Comparison of ENCODE assay signal across 19 cellular contexts in genomic region chr10:119642556-119643111, GRCh38. TPM values are rescaled to one million over a fixed set of nuclear protein-coding genes. Genes with fewer than 3 reads are reported as not detected.
DNase-seq lines count a peak whose midpoint lies in the region; ATAC-seq and TF ChIP-seq lines count a peak whose summit lies in the region.
"Had no signal": no experiment of that assay in that cellular context is flagged by ENCODE, and none has a peak within 500 bp of the region (broad histone marks: within the 10 kb centered on the region; RNA-seq: fewer than 3 reads in every experiment).

No MANE protein-coding gene starts in this region.

- H3K79me2 ChIP-seq in hepatocyte: no peaks in the 10 kb centered on the region

- ATAC-seq in activated CD4-positive, alpha-beta T cell treated with anti-CD3 and anti-CD28 coated beads for 36 hours: peak; percentile 77
- ATAC-seq in activated CD8-positive, alpha-beta T cell treated with anti-CD3 and anti-CD28 coated beads, Interleukin-2, amount 10 ng/mL, durations not matched to agents 7 days and 5 days: peak; percentile 80
- ATAC-seq in mucosa of descending colon: peak; percentile 34
- ATAC-seq: Panc1 had no signal

- no peaks in the 10 kb centered on the region for H3K27me3 ChIP-seq in CD4-positive, alpha-beta memory T cell (ENCODE audit: insufficient read depth, low read length)
- H3K27me3 ChIP-seq in hepatocyte (no peaks in the 10 kb centered on the region), prostate gland (replicated peaks; ENCODE audit: insufficient read depth) (no peaks in the 10 kb centered on the region)
- H3K27me3 ChIP-seq: adrenal gland, breast epithelium, transverse colon had no signal

- H3K9me3 ChIP-seq in CD4-positive, alpha-beta memory T cell (ENCODE audit: control insufficient read depth in 1 of 2, low read length in 2 of 2): no peaks in the 10 kb centered on the region
- H3K9me3 ChIP-seq in mucosa of descending colon (no peaks in the 10 kb centered on the region), hepatocyte (ENCODE audit: low read depth) (no peaks in the 10 kb centered on the region), prostate gland (no peaks in the 10 kb centered on the region)
- H3K9me3 ChIP-seq: adrenal gland had no signal

- no peaks in the 10 kb centered on the region for H3K9me2 ChIP-seq in hepatocyte (replicated peaks; ENCODE audit: insufficient read depth)

- no peak for TF ChIP-seq CTCF in mucosa of descending colon (IDR thresholded peaks at IDR 0.05)
- TF ChIP-seq CTCF in hepatocyte (IDR thresholded peaks at IDR 0.05; ENCODE audit: poor library complexity): no peak
- TF ChIP-seq CTCF in prostate gland (IDR thresholded peaks at IDR 0.05): no peak

- CTCF ChIA-PET in activated CD4-positive, alpha-beta T cell treated with anti-CD3 and anti-CD28 coated beads for 36 hours (lab: Charles Lee): interaction anchor here (0.8 to 1.8 kb wide), 5 partner anchors 11 to 45 kb away, joined by 3 to 4 read pairs (median 3); no protein-coding TSS in a partner anchor
- CTCF ChIA-PET in CD4-positive, alpha-beta memory T cell (lab: Charles Lee; ENCODE audit: partially characterized antibody): interaction anchor here (1.0 to 1.7 kb wide), 7 partner anchors 10 to 83 kb away, joined by 3 to 6 read pairs (median 4); partner anchors contain the start of gene INPP5F
- CTCF ChIA-PET in activated CD8-positive, alpha-beta T cell treated with anti-CD3 and anti-CD28 coated beads, Interleukin-2, amount 10 ng/mL, durations not matched to agents 7 days and 5 days (lab: Charles Lee): interaction anchor here (1.1 to 1.3 kb wide), 2 partner anchors 10 to 11 kb away, joined by 3 to 4 read pairs; no protein-coding TSS in a partner anchor

- H3K4me1 ChIP-seq in CD4-positive, alpha-beta memory T cell (ENCODE audit: insufficient read depth, low read length): peaks cover 29% of the 10 kb centered on the region
- H3K4me1 ChIP-seq in mucosa of descending colon (ENCODE audit: low read depth): no peaks in the 10 kb centered on the region
- H3K4me1 ChIP-seq in hepatocyte (ENCODE audit: insufficient read depth): peaks cover 5% of the 10 kb centered on the region
- no peaks in the 10 kb centered on the region for H3K4me1 ChIP-seq in prostate gland (replicated peaks)
- H3K4me1 ChIP-seq: breast epithelium had no signal

- WGBS in hepatocyte (ENCODE audit: low lambda C conversion rate, missing lambda C conversion rate): 90% methylated on average over 2 of the region's 2 CpGs
- WGBS in prostate gland: 88% methylated on average over 2 of the region's 2 CpGs

- no peak overlapping the region for H3K27ac Mint-ChIP-seq in activated CD4-positive, alpha-beta T cell treated with anti-CD3 and anti-CD28 coated beads for 36 hours
- H3K27ac Mint-ChIP-seq in CD4-positive, alpha-beta memory T cell: peak overlapping the region; percentile 71 to 91 (median 83)
- no peak overlapping the region for H3K27ac Mint-ChIP-seq in activated CD8-positive, alpha-beta T cell treated with anti-CD3 and anti-CD28 coated beads, Interleukin-2, amount 10 ng/mL, durations not matched to agents 7 days and 5 days

- H4K20me1 ChIP-seq in hepatocyte (ENCODE audit: insufficient read depth, poor library complexity, severe bottlenecking): no peaks in the 10 kb centered on the region

- H2AFZ ChIP-seq in hepatocyte: no peak overlapping the region

- peaks cover 2% of the 10 kb centered on the region for H3K9me3 Mint-ChIP-seq in activated CD4-positive, alpha-beta T cell treated with anti-CD3 and anti-CD28 coated beads for 36 hours (ENCODE audit: low read depth)
- peaks cover 0 to 8% (median 1%) of the 10 kb centered on the region in 8 donors for H3K9me3 Mint-ChIP-seq in CD4-positive, alpha-beta memory T cell
- H3K9me3 Mint-ChIP-seq in activated CD8-positive, alpha-beta T cell treated with anti-CD3 and anti-CD28 coated beads, Interleukin-2, amount 10 ng/mL, durations not matched to agents 7 days and 5 days (ENCODE audit: insufficient read depth): no peaks in the 10 kb centered on the region

- intact Hi-C loops in activated CD4-positive, alpha-beta T cell treated with anti-CD3 and anti-CD28 coated beads for 36 hours (cut with DNase I, micrococcal nuclease): no loop called here
- intact Hi-C loops in CD4-positive, alpha-beta memory T cell (cut with micrococcal nuclease): loop anchor here (1.0 kb wide), 1 partner anchor 9 kb away; the partner anchor contains the start of gene BAG3
- intact Hi-C loops in mucosa of descending colon (cut with DNase I, micrococcal nuclease) (no loop called here), prostate gland (cut with DNase I) (no loop called here)

- no peaks in the 10 kb centered on the region for H3K36me3 ChIP-seq in CD4-positive, alpha-beta memory T cell (ENCODE audit: insufficient read depth, low read length)
- H3K36me3 ChIP-seq in mucosa of descending colon (ENCODE audit: low read depth) (no peaks in the 10 kb centered on the region), hepatocyte (replicated peaks; ENCODE audit: insufficient read depth, low read depth) (no peaks in the 10 kb centered on the region), prostate gland (no peaks in the 10 kb centered on the region)
- H3K36me3 ChIP-seq: adrenal gland, breast epithelium, transverse colon had no signal

- no peak overlapping the region for H3K4me3 ChIP-seq in CD4-positive, alpha-beta memory T cell (ENCODE audit: low read length in 2 of 2)
- H3K4me3 ChIP-seq in mucosa of descending colon: no peak overlapping the region
- no peak overlapping the region for H3K4me3 ChIP-seq in hepatocyte
- no peak overlapping the region for H3K4me3 ChIP-seq in prostate gland
- H3K4me3 ChIP-seq: adrenal gland, breast epithelium, coronary artery, transverse colon had no signal

- no peak for TF ChIP-seq POLR2A in prostate gland (IDR thresholded peaks at IDR 0.05)

- H3K4me1 Mint-ChIP-seq in activated CD4-positive, alpha-beta T cell treated with anti-CD3 and anti-CD28 coated beads for 36 hours: peaks cover 20% of the 10 kb centered on the region
- peaks cover 20 to 35% (median 27%) of the 10 kb centered on the region in 4 donors for H3K4me1 Mint-ChIP-seq in CD4-positive, alpha-beta memory T cell
- peaks cover 22% of the 10 kb centered on the region for H3K4me1 Mint-ChIP-seq in activated CD8-positive, alpha-beta T cell treated with anti-CD3 and anti-CD28 coated beads, Interleukin-2, amount 10 ng/mL, durations not matched to agents 7 days and 5 days (ENCODE audit: low read depth)

- H3K27me3 Mint-ChIP-seq in activated CD4-positive, alpha-beta T cell treated with anti-CD3 and anti-CD28 coated beads for 36 hours: no peaks in the 10 kb centered on the region
- peaks cover 0 to 1% of the 10 kb centered on the region in 2 donors for H3K27me3 Mint-ChIP-seq in CD4-positive, alpha-beta memory T cell
- H3K27me3 Mint-ChIP-seq in activated CD8-positive, alpha-beta T cell treated with anti-CD3 and anti-CD28 coated beads, Interleukin-2, amount 10 ng/mL, durations not matched to agents 7 days and 5 days (ENCODE audit: low read depth): peaks cover 4% of the 10 kb centered on the region

- POLR2A ChIA-PET in activated CD4-positive, alpha-beta T cell treated with anti-CD3 and anti-CD28 coated beads for 36 hours (lab: Charles Lee): interaction anchor here (0.6 kb wide), 1 partner anchor 14 kb away, joined by 8 read pairs; no protein-coding TSS in a partner anchor
- POLR2A ChIA-PET in CD4-positive, alpha-beta memory T cell (lab: Charles Lee; ENCODE audit: partially characterized antibody): interaction anchor here (0.6 to 1.8 kb wide), 5 partner anchors 8 to 83 kb away, joined by 3 to 12 read pairs (median 5); partner anchors contain the start of genes BAG3 and INPP5F
- POLR2A ChIA-PET in activated CD8-positive, alpha-beta T cell treated with anti-CD3 and anti-CD28 coated beads, Interleukin-2, amount 10 ng/mL, durations not matched to agents 7 days and 5 days (lab: Charles Lee): interaction anchor here (0.6 to 1.4 kb wide), 3 partner anchors 9 to 463 kb away, joined by 3 read pairs; partner anchors contain the start of gene BAG3

- no peaks in the 10 kb centered on the region for H3K36me3 Mint-ChIP-seq in activated CD4-positive, alpha-beta T cell treated with anti-CD3 and anti-CD28 coated beads for 36 hours (ENCODE audit: low read depth)
- H3K36me3 Mint-ChIP-seq in CD4-positive, alpha-beta memory T cell: no peaks in the 10 kb centered on the region
- no peaks in the 10 kb centered on the region for H3K36me3 Mint-ChIP-seq in activated CD8-positive, alpha-beta T cell treated with anti-CD3 and anti-CD28 coated beads, Interleukin-2, amount 10 ng/mL, durations not matched to agents 7 days and 5 days (ENCODE audit: low read depth)

- no peak overlapping the region for H3K4me2 ChIP-seq in hepatocyte

- H3K27ac ChIP-seq in CD4-positive, alpha-beta memory T cell (ENCODE audit: low read depth, low read length): no peak overlapping the region
- H3K27ac ChIP-seq in hepatocyte (no peak overlapping the region), prostate gland (no peak overlapping the region)
- H3K27ac ChIP-seq: breast epithelium, coronary artery, transverse colon had no signal

- DNase-seq in activated CD4-positive, alpha-beta T cell treated with anti-CD3 and anti-CD28 coated beads for 36 hours: no peak
- DNase-seq in activated CD4-positive, alpha-beta T cell treated with anti-CD3 and anti-CD28 coated beads, Interleukin-2, amount 50 U/mL, for 4 hours: no peak
- DNase-seq in CD4-positive, alpha-beta memory T cell: peak; percentile 63 to 76 (median 67)
- no peak for DNase-seq in activated CD8-positive, alpha-beta T cell treated with anti-CD3 and anti-CD28 coated beads, Interleukin-2, amount 10 ng/mL, durations not matched to agents 7 days and 5 days
- DNase-seq in mucosa of descending colon (no peak), hepatocyte (ENCODE audit: low spot score) (no peak), prostate gland (ENCODE audit: low spot score) (no peak)
- DNase-seq in activated T-cell treated with anti-CD3 and anti-CD28 coated beads, Interleukin-2, amount 50 U/mL, for 48 hours: no peak
- DNase-seq: adrenal gland; EL; mesenchymal stem cell; NCI-H1105 treated with DMSO at 0.1 percent for 48 hours; NCI-H2081 treated with DMSO at 0.1 percent for 48 hours; stimulated activated CD4-positive, alpha-beta T cell treated with anti-CD3 and anti-CD28 coated beads, Interleukin-12 subunit alpha, Interleukin-12 subunit beta, amount 100 ng/mL, for 4 hours; stimulated activated CD4-positive, alpha-beta T cell treated with anti-CD3 and anti-CD28 coated beads, Interleukin-4, amount 100 ng/mL, for 4 hours; transverse colon had no signal

- no peak overlapping the region for H3K4me3 Mint-ChIP-seq in activated CD4-positive, alpha-beta T cell treated with anti-CD3 and anti-CD28 coated beads for 36 hours
- peak overlapping the region in 7 of 8 donors; percentile 32 to 69 (median 55) for H3K4me3 Mint-ChIP-seq in CD4-positive, alpha-beta memory T cell
- H3K4me3 Mint-ChIP-seq in activated CD8-positive, alpha-beta T cell treated with anti-CD3 and anti-CD28 coated beads, Interleukin-2, amount 10 ng/mL, durations not matched to agents 7 days and 5 days: no peak overlapping the region

RNA-seq across cellular contexts. Expression of gene BAG3, which starts 8.5 kb away (rescaled TPM):
- total RNA-seq in activated CD4-positive, alpha-beta T cell treated with anti-CD3 and anti-CD28 coated beads for 36 hours: 10 to 100 TPM; 23.8 to 30.7 TPM
- total RNA-seq in CD4-positive, alpha-beta memory T cell: 10 to 100 TPM; 20.8 to 21.6 TPM
- polyA plus RNA-seq in CD4-positive, alpha-beta memory T cell: 10 to 100 TPM in 1 of 2 donors, 1 to 10 TPM in 1; 8.5 to 27.3 TPM
- 10 to 100 TPM; 14.2 to 14.7 TPM for total RNA-seq in activated CD8-positive, alpha-beta T cell treated with anti-CD3 and anti-CD28 coated beads, Interleukin-2, amount 10 ng/mL, durations not matched to agents 7 days and 5 days
- total RNA-seq in mucosa of descending colon (10 to 100 TPM; 15.4 to 55.9 (median 26.3) TPM), hepatocyte (13.9 and 18.2 TPM in 2 replicates), prostate gland (10 to 100 TPM; 45.4 to 56.4 TPM)
- polyA plus RNA-seq in hepatocyte: 57.2 and 67.1 TPM in 2 replicates

RNA-seq across cellular contexts. Expression of gene TIAL1, which starts 45.9 kb away (rescaled TPM):
- total RNA-seq in activated CD4-positive, alpha-beta T cell treated with anti-CD3 and anti-CD28 coated beads for 36 hours: 100 to 1,000 TPM; 187 to 197 TPM
- 100 to 1,000 TPM; 201 to 212 TPM for total RNA-seq in CD4-positive, alpha-beta memory T cell
- polyA plus RNA-seq in CD4-positive, alpha-beta memory T cell: 10 to 100 TPM in 1 of 2 donors, 1 to 10 TPM in 1; 8.8 to 12.0 TPM
- total RNA-seq in activated CD8-positive, alpha-beta T cell treated with anti-CD3 and anti-CD28 coated beads, Interleukin-2, amount 10 ng/mL, durations not matched to agents 7 days and 5 days: 100 to 1,000 TPM; 173 to 177 TPM
- total RNA-seq in mucosa of descending colon (100 to 1,000 TPM in 2 of 3 donors, 10 to 100 TPM in 1; 85.6 to 122 (median 101) TPM), hepatocyte (74.4 and 81.3 TPM in 2 replicates), prostate gland (10 to 100 TPM; 68.7 to 74.3 TPM)
- 36.4 and 42.2 TPM in 2 replicates for polyA plus RNA-seq in hepatocyte

Comparison
In these comparisons a context has a peak if more than half of its experiments do, and no peak if none do; other contexts are left out.
1. DNase-seq: peak in CD4-positive, alpha-beta memory T cell (5 of 5); none in activated CD4-positive, alpha-beta T cell treated with anti-CD3 and anti-CD28 coated beads for 36 hours (single experiment), activated CD4-positive, alpha-beta T cell treated with anti-CD3 and anti-CD28 coated beads, Interleukin-2, amount 50 U/mL, for 4 hours (0 of 2), activated CD8-positive, alpha-beta T cell treated with anti-CD3 and anti-CD28 coated beads, Interleukin-2, amount 10 ng/mL, durations not matched to agents 7 days and 5 days (single experiment), mucosa of descending colon (0 of 3), hepatocyte (single experiment), prostate gland (single experiment) and activated T-cell treated with anti-CD3 and anti-CD28 coated beads, Interleukin-2, amount 50 U/mL, for 48 hours (0 of 2).
2. H3K27ac Mint-ChIP-seq: peak in CD4-positive, alpha-beta memory T cell (7 of 7); none in activated CD4-positive, alpha-beta T cell treated with anti-CD3 and anti-CD28 coated beads for 36 hours (single experiment) and activated CD8-positive, alpha-beta T cell treated with anti-CD3 and anti-CD28 coated beads, Interleukin-2, amount 10 ng/mL, durations not matched to agents 7 days and 5 days (single experiment).
3. H3K4me3 Mint-ChIP-seq: peak in CD4-positive, alpha-beta memory T cell (7 of 8); none in activated CD4-positive, alpha-beta T cell treated with anti-CD3 and anti-CD28 coated beads for 36 hours (single experiment) and activated CD8-positive, alpha-beta T cell treated with anti-CD3 and anti-CD28 coated beads, Interleukin-2, amount 10 ng/mL, durations not matched to agents 7 days and 5 days (single experiment).
4. Peak in every context shown above with its lines, with median percentiles within 50 percentile points of each other: ATAC-seq.